ENCODE assay signal across 24 cellular contexts in the genomic region with DNA sequence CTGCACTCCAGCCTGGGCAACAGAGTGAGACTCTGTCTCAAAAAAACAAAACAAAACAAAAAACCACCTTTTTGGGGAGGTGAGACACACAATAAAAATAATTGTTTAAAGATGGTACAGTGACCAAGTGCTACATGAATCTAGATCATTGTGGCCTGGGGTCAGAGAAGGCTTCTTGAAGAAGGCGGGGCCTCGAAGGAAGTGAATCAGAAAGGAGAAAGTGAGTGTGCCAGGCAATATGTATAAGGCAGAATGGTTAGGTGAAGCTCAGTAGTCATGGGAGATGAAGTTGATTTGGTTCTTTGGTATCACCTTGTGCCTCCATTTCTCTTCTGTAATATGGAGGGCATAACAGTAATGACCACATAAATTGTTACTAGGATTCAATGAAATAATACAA. TPM values are rescaled to one million over a fixed set of nuclear protein-coding genes. Genes with fewer than 3 reads are reported as not detected.
DNase-seq lines count a peak whose midpoint lies in the region; ATAC-seq and TF ChIP-seq lines count a peak whose summit lies in the region.
"Had no signal": no experiment of that assay in that cellular context is flagged by ENCODE, and none has a peak within 500 bp of the region (broad histone marks: within the 10 kb centered on the region; RNA-seq: fewer than 3 reads in every experiment).

No MANE protein-coding gene starts in this region.

- POLR2A ChIA-PET in CD8-positive, alpha-beta T cell (lab: Charles Lee) = interaction anchor here (1.1 kb wide), 1 partner anchor 59 kb away, joined by 3 read pairs; a partner anchor contains a TSS
- POLR2A ChIA-PET in naive thymus-derived CD8-positive, alpha-beta T cell (lab: Charles Lee) = no interaction called here

- CTCF ChIA-PET in CD8-positive, alpha-beta T cell (lab: Charles Lee) = interaction anchor here (1.1 kb wide), 1 partner anchor 46 kb away, joined by 3 read pairs; no protein-coding TSS in a partner anchor

- peaks cover 14% of the 10 kb centered on the region for H3K4me1 Mint-ChIP-seq in CD8-positive, alpha-beta T cell (ENCODE audit: low read depth)
- H3K4me1 Mint-ChIP-seq in activated T-helper 17 cell treated with anti-CD3 and anti-CD28 coated beads, Interleukin-2, amount 50 U/mL, for 72 hours = peaks cover 16% of the 10 kb centered on the region
- peaks cover 6 to 22% (median 10%) of the 10 kb centered on the region in 4 donors for H3K4me1 Mint-ChIP-seq in naive thymus-derived CD8-positive, alpha-beta T cell

- H3K27me3 ChIP-seq in CD8-positive, alpha-beta T cell (ENCODE audit: insufficient read depth, low read length) = no peaks in the 10 kb centered on the region
- H3K27me3 ChIP-seq: BE2C, esophagus muscularis mucosa, gastrocnemius medialis, upper lobe of left lung had no signal

- TF ChIP-seq CTCF in CD8-positive, alpha-beta T cell (IDR thresholded peaks at IDR 0.05) = no peak

- H3K4me3 ChIP-seq in CD8-positive, alpha-beta T cell (ENCODE audit: low read depth, low read length) = no peak overlapping the region
- H3K4me3 ChIP-seq: A549, esophagus muscularis mucosa, gastrocnemius medialis, lung, upper lobe of left lung had no signal

- no peak for ATAC-seq in CD8-positive, alpha-beta T cell
- peak; percentile 86 for ATAC-seq in activated T-helper 17 cell treated with anti-CD3 and anti-CD28 coated beads, Interleukin-2, amount 50 U/mL, for 72 hours (replicated peaks)
- no peak for ATAC-seq in naive thymus-derived CD8-positive, alpha-beta T cell
- ATAC-seq: A549, gastrocnemius medialis had no signal

- no peak overlapping the region for H3K4me3 Mint-ChIP-seq in CD8-positive, alpha-beta T cell
- no peak overlapping the region for H3K4me3 Mint-ChIP-seq in activated T-helper 17 cell treated with anti-CD3 and anti-CD28 coated beads, Interleukin-2, amount 50 U/mL, for 72 hours
- no peak overlapping the region for H3K4me3 Mint-ChIP-seq in naive thymus-derived CD8-positive, alpha-beta T cell
- H3K4me3 Mint-ChIP-seq: activated CD4-positive, alpha-beta T cell treated with anti-CD3 and anti-CD28 coated beads, Interleukin-2, amount 10 ng/mL, durations not matched to agents 24 days and 14 days; brain had no signal

- H3K36me3 Mint-ChIP-seq in CD8-positive, alpha-beta T cell = peaks cover 56% of the 10 kb centered on the region
- H3K36me3 Mint-ChIP-seq in activated T-helper 17 cell treated with anti-CD3 and anti-CD28 coated beads, Interleukin-2, amount 50 U/mL, for 72 hours (ENCODE audit: low read depth) = peaks cover 70% of the 10 kb centered on the region
- peaks cover 2 to 69% (median 4%) of the 10 kb centered on the region in 3 donors for H3K36me3 Mint-ChIP-seq in naive thymus-derived CD8-positive, alpha-beta T cell

- no peaks in the 10 kb centered on the region for H3K27me3 Mint-ChIP-seq in CD8-positive, alpha-beta T cell (ENCODE audit: low read depth)
- no peaks in the 10 kb centered on the region for H3K27me3 Mint-ChIP-seq in activated T-helper 17 cell treated with anti-CD3 and anti-CD28 coated beads, Interleukin-2, amount 50 U/mL, for 72 hours
- H3K27me3 Mint-ChIP-seq in naive thymus-derived CD8-positive, alpha-beta T cell = no peaks in the 10 kb centered on the region
- H3K27me3 Mint-ChIP-seq: activated CD4-positive, alpha-beta T cell treated with anti-CD3 and anti-CD28 coated beads, Interleukin-2, amount 10 ng/mL, durations not matched to agents 24 days and 14 days; brain had no signal

- intact Hi-C loops in CD8-positive, alpha-beta T cell (cut with DNase I, micrococcal nuclease) = no loop called here

- no peaks in the 10 kb centered on the region for H3K4me1 ChIP-seq in CD8-positive, alpha-beta T cell (ENCODE audit: insufficient read depth, low read length)
- H3K4me1 ChIP-seq: BE2C, gastrocnemius medialis, upper lobe of left lung had no signal

- peak; percentile 31 for DNase-seq in activated CD4-positive, alpha-beta T cell treated with anti-CD3 and anti-CD28 coated beads for 48 hours
- no peak for DNase-seq in activated CD4-positive, alpha-beta T cell treated with anti-CD3 and anti-CD28 coated beads, Interleukin-2, amount 50 U/mL, for 1 hour
- no peak for DNase-seq in CD8-positive, alpha-beta T cell
- DNase-seq in naive thymus-derived CD8-positive, alpha-beta T cell = no peak
- DNase-seq in NCI-H2029 (lab: John Stamatoyannopoulos, UW) (no peak), epidermal melanocyte (ENCODE audit: insufficient read length, low spot score) (no peak), T-helper 9 cell (no peak)
- DNase-seq: activated CD4-positive, alpha-beta T cell treated with anti-CD3 and anti-CD28 coated beads, Interleukin-2, amount 10 ng/mL, durations not matched to agents 24 days and 14 days; BE2C; effector CD8-positive, alpha-beta T cell; gastrocnemius medialis; islet precursor cell; NCI-H1048; NCI-H1930; NCI-H226; OCI-M1; SHP77; SW 1271; upper lobe of left lung had no signal

- H3K9me3 Mint-ChIP-seq in CD8-positive, alpha-beta T cell = no peaks in the 10 kb centered on the region
- no peaks in the 10 kb centered on the region for H3K9me3 Mint-ChIP-seq in activated T-helper 17 cell treated with anti-CD3 and anti-CD28 coated beads, Interleukin-2, amount 50 U/mL, for 72 hours
- no peaks in the 10 kb centered on the region for H3K9me3 Mint-ChIP-seq in naive thymus-derived CD8-positive, alpha-beta T cell
- H3K9me3 Mint-ChIP-seq: activated CD4-positive, alpha-beta T cell treated with anti-CD3 and anti-CD28 coated beads, Interleukin-2, amount 10 ng/mL, durations not matched to agents 24 days and 14 days had no signal

- H3K9me3 ChIP-seq in CD8-positive, alpha-beta T cell (ENCODE audit: low read length) = no peaks in the 10 kb centered on the region
- H3K9me3 ChIP-seq: A549, BE2C, esophagus muscularis mucosa, gastrocnemius medialis, upper lobe of left lung had no signal

- H3K27ac Mint-ChIP-seq in CD8-positive, alpha-beta T cell = peak overlapping the region; percentile 55
- H3K27ac Mint-ChIP-seq in activated T-helper 17 cell treated with anti-CD3 and anti-CD28 coated beads, Interleukin-2, amount 50 U/mL, for 72 hours = peak overlapping the region; percentile 64
- peak overlapping the region in 7 of 10 donors; percentile 6 to 86 (median 41) for H3K27ac Mint-ChIP-seq in naive thymus-derived CD8-positive, alpha-beta T cell
- H3K27ac Mint-ChIP-seq: activated CD4-positive, alpha-beta T cell treated with anti-CD3 and anti-CD28 coated beads, Interleukin-2, amount 10 ng/mL, durations not matched to agents 24 days and 14 days; brain had no signal

- no peak overlapping the region for H3K27ac ChIP-seq in CD8-positive, alpha-beta T cell (ENCODE audit: low read depth, low read length)
- H3K27ac ChIP-seq: esophagus muscularis mucosa, gastrocnemius medialis, upper lobe of left lung had no signal

- peaks cover 10% of the 10 kb centered on the region for H3K36me3 ChIP-seq in CD8-positive, alpha-beta T cell (ENCODE audit: insufficient read depth, low read length)
- H3K36me3 ChIP-seq: BE2C, gastrocnemius medialis, upper lobe of left lung had no signal

RNA-seq across cellular contexts. Expression of a gene that starts 58.9 kb away (rescaled TPM):
- total RNA-seq in CD8-positive, alpha-beta T cell = 10 to 100 TPM; 52.8 to 57.9 TPM
- total RNA-seq in activated T-helper 17 cell treated with anti-CD3 and anti-CD28 coated beads, Interleukin-2, amount 50 U/mL, for 72 hours = 10 to 100 TPM; 45.5 to 50.6 TPM
- total RNA-seq in naive thymus-derived CD8-positive, alpha-beta T cell = 100 to 1,000 TPM; 110 to 116 TPM
- polyA plus RNA-seq in naive thymus-derived CD8-positive, alpha-beta T cell = 10 to 100 TPM; 20.9 to 26.6 (median 24.1) TPM
